Comparison of ENCODE assay signal across 33 cellular contexts in the genomic region with DNA sequence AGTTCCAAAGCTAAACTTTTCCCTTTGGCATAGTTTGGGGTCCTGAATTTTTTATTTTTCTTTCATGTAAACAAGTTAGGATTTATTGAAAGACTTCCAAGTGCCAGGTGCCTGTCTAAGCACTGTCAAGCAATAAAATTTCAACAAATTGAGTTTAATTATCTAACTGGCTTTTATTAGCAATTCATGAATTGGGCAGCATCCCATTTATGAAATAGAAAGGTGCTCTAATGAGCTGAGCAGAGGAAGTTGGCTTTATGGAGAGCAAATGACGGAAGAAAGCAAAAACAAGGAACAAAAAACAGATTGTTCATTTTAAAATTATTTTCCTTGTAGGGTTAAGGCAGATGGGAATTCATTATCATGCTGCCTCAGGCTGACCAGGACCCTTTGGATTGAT.
"Had no signal": no experiment of that assay in that cellular context is flagged by ENCODE, and none has a peak within 500 bp of the region (broad histone marks: within the 10 kb centered on the region; RNA-seq: fewer than 3 reads in every experiment).

No MANE protein-coding gene starts in this region.

- H3K27me3 ChIP-seq: brain microvascular endothelial cell, dorsolateral prefrontal cortex had no signal

- DNase-seq: activated B cell treated with CpG ODN at 0.5 μM for 24 hours; activated CD4-positive, alpha-beta T cell treated with anti-CD3 and anti-CD28 coated beads for 48 hours; activated CD4-positive, alpha-beta T cell treated with anti-CD3 and anti-CD28 coated beads, Interleukin-2, amount 50 U/mL, for 1 hour; activated CD4-positive, alpha-beta T cell treated with anti-CD3 and anti-CD28 coated beads, Interleukin-2, amount 50 U/mL, for 48 hours; activated CD8-positive, alpha-beta memory T cell treated with anti-CD3 and anti-CD28 coated beads for 24 hours; activated CD8-positive, alpha-beta T cell treated with anti-CD3 and anti-CD28 coated beads for 36 hours; activated effector memory CD4-positive, alpha-beta T cell treated with Interleukin-2 at 50 U/mL for 16 hours; activated gamma-delta T cell treated with Interleukin-2 at 50 U/mL for 16 hours; activated naive CD4-positive, alpha-beta T cell treated with anti-CD3 and anti-CD28 coated beads, Interleukin-2, amount 50 U/mL, for 16 hours; activated naive CD4-positive, alpha-beta T cell treated with Interleukin-2 at 50 U/mL for 16 hours; activated T-cell treated with anti-CD3 and anti-CD28 coated beads, Interleukin-2, amount 50 U/mL, for 4 hours; amniotic stem cell; anterior cingulate cortex; brain microvascular endothelial cell; dorsolateral prefrontal cortex; effector memory CD4-positive, alpha-beta T cell; endodermal cell; foreskin fibroblast; T-helper 1 cell; T-helper 17 cell; T1000; WERI-Rb-1 had no signal

- H3K9me3 Mint-ChIP-seq: activated B cell treated with CpG ODN at 0.5 μM for 24 hours; activated CD8-positive, alpha-beta T cell treated with anti-CD3 and anti-CD28 coated beads for 36 hours; activated T-cell treated with anti-CD3 and anti-CD28 coated beads, Interleukin-2, amount 50 U/mL, for 4 hours; activated T-helper 17 cell treated with anti-CD3 and anti-CD28 coated beads, Interleukin-2, amount 50 U/mL, for 72 hours; central memory CD8-positive, alpha-beta T cell; dendritic cell treated with granulocyte-macrophage colony-stimulating factor and Interleukin-4, amounts not matched to agents 40 ng/mL and 50 ng/mL, for 4 days; T-helper 2 cell treated with Interferon-gamma antibody and Interleukin-4, amounts not matched to agents 5 μg/mL and 100 μg/mL, for 36 hours had no signal

- FAIRE-seq: astrocyte, bronchial epithelial cell, frontal cortex had no signal

- ATAC-seq: activated CD4-positive, CD25-positive, alpha-beta regulatory T cell treated with anti-CD3 and anti-CD28 coated beads, Interleukin-2, amount 50 U/mL, for 24 hours; activated CD8-positive, alpha-beta T cell treated with anti-CD3 and anti-CD28 coated beads for 36 hours; activated T-cell treated with anti-CD3 and anti-CD28 coated beads, Interleukin-2, amount 50 U/mL, for 4 hours; activated T-helper 17 cell treated with anti-CD3 and anti-CD28 coated beads, Interleukin-2, amount 50 U/mL, for 72 hours; esophagus mucosa; T-helper 17 cell had no signal

- H3K27ac ChIP-seq: brain microvascular endothelial cell, coronary artery, WERI-Rb-1 had no signal

- H3K4me1 Mint-ChIP-seq: activated B cell treated with CpG ODN at 0.5 μM for 24 hours; activated T-helper 17 cell treated with anti-CD3 and anti-CD28 coated beads, Interleukin-2, amount 50 U/mL, for 72 hours; central memory CD8-positive, alpha-beta T cell; T-helper 17 cell had no signal

- H3K36me3 ChIP-seq: brain microvascular endothelial cell, WERI-Rb-1 had no signal

- H3K4me3 Mint-ChIP-seq: activated B cell treated with CpG ODN at 0.5 μM for 24 hours; activated CD8-positive, alpha-beta T cell treated with anti-CD3 and anti-CD28 coated beads for 36 hours; activated naive CD8-positive, alpha-beta T cell; activated T-cell treated with anti-CD3 and anti-CD28 coated beads, Interleukin-2, amount 50 U/mL, for 4 hours; activated T-helper 17 cell treated with anti-CD3 and anti-CD28 coated beads, Interleukin-2, amount 50 U/mL, for 72 hours; central memory CD8-positive, alpha-beta T cell; dendritic cell treated with granulocyte-macrophage colony-stimulating factor and Interleukin-4, amounts not matched to agents 40 ng/mL and 50 ng/mL, for 4 days; endodermal cell; T-helper 17 cell; T-helper 2 cell treated with Interferon-gamma antibody and Interleukin-4, amounts not matched to agents 5 μg/mL and 100 μg/mL, for 36 hours had no signal

- H3K36me3 Mint-ChIP-seq: activated naive CD8-positive, alpha-beta T cell had no signal

- H3K27ac Mint-ChIP-seq: activated B cell treated with CpG ODN at 0.5 μM for 24 hours; activated CD8-positive, alpha-beta T cell treated with anti-CD3 and anti-CD28 coated beads for 36 hours; activated naive CD8-positive, alpha-beta T cell; activated T-helper 17 cell treated with anti-CD3 and anti-CD28 coated beads, Interleukin-2, amount 50 U/mL, for 72 hours; dendritic cell treated with granulocyte-macrophage colony-stimulating factor and Interleukin-4, amounts not matched to agents 40 ng/mL and 50 ng/mL, for 4 days; endodermal cell; T-helper 17 cell; T-helper 2 cell treated with Interferon-gamma antibody and Interleukin-4, amounts not matched to agents 5 μg/mL and 100 μg/mL, for 36 hours had no signal

- H3K4me3 ChIP-seq: coronary artery, dorsolateral prefrontal cortex had no signal
